8 cellular contexts compared by ENCODE assay signal in the genomic region with DNA sequence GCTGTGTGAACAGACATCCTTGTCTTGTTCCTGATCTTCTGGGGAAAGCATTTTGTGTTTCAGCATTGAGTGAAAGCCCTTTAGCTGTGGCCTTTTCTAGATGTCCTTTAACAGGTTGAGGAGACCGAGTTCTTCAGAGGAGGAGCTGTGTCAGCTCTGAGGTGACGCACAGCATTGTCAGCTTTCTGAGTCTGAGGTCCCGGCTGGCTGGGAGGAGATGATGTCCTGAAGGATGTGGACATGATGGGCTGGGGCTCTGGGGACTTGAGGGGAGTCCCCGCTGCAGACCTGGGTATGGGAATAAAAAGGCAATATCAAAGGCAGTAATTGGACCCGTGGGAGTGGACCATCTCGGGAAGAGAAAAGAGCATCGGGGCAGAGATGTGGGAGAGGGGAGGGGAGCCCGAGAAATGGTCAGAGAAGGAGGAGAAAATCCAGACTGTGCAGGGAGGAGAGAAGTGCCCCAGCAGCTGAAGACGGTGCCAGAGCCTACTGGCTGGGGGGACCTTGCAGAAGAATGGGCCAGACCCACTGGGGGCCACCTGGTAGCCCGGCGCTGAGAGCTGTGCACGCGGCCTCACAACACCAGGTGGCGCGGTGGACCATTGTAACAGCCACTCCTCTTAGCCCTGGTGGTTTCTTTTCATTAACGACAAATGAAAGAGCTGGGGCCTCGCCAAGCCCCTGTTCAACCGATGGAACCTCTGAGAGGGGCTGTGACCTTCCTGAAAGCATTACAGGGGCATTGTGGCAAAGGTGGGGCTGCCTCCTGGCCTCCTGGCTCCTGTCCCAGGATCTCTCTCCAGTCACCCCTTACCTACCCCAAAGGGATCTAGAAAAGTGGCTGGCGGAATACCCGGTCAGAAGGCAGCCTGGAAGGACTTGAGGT.
DNase-seq lines count a peak whose midpoint lies in the region; ATAC-seq and TF ChIP-seq lines count a peak whose summit lies in the region.

No MANE protein-coding gene starts in this region.

- H3K4me2 ChIP-seq in OCI-LY3 (ENCODE audit: low read length) = peak overlapping the region; percentile 94

- DNase-seq in AG04450 (ENCODE audit: low read depth, low spot score) = no peak
- peak; percentile 79 for DNase-seq in HuH-7 (ENCODE audit: low spot score)
- peak; percentile 80 for DNase-seq in activated T-cell treated with anti-CD3 and anti-CD28 coated beads for 1 hour (ENCODE audit: low read depth)
- peak; percentile 61 to 78 for DNase-seq in erythroblast (lab: John Stamatoyannopoulos, UW)
- DNase-seq in naive B cell = peak; percentile 76
- DNase-seq in stimulated activated CD8-positive, alpha-beta memory T cell treated with anti-CD3 and anti-CD28 coated beads, Interleukin-7, amount 100 ng/mL, for 4 hours (ENCODE audit: low read depth in 2 of 2) = peak; percentile 63 to 65

- no peaks in the 10 kb centered on the region for H3K36me3 ChIP-seq in OCI-LY3 (replicated peaks; ENCODE audit: low read depth, low read length)

- CTCF ChIA-PET in AG04450 (lab: Charles Lee) = interaction anchor here (0.5 to 13.1 kb wide), 65 partner anchors 8 to 290 kb away, joined by 3 to 375 read pairs (median 5); a partner anchor contains a TSS

- H3K4me1 Mint-ChIP-seq in naive B cell = peaks cover 19 to 24% (median 21%) of the 10 kb centered on the region in 3 donors

- peak overlapping the region in 3 of 8 donors; percentile 35 to 50 (median 49) for H3K4me3 Mint-ChIP-seq in naive B cell

- no peak for TF ChIP-seq POLR2A in erythroblast (IDR thresholded peaks at IDR 0.05; ENCODE audit: low read length)

- H3K9me3 Mint-ChIP-seq in naive B cell = no peaks in the 10 kb centered on the region

- H3K4me1 ChIP-seq in OCI-LY3 (ENCODE audit: low read length) = peaks cover 50% of the 10 kb centered on the region

- ATAC-seq in GM18907 (IDR thresholded peaks at IDR 0.05; ENCODE audit: unreplicated experiment) (peak; percentile 75), naive B cell (ENCODE audit: low read depth in 2 of 2) (peak; percentile 99)

- POLR2A ChIA-PET in AG04450 (lab: Yijun Ruan, JAX) = interaction anchor here (0.6 to 1.3 kb wide), 4 partner anchors 62 to 287 kb away, joined by 3 to 5 read pairs (median 3); a partner anchor contains a TSS

- peak overlapping the region; percentile 77 for H3K9ac ChIP-seq in OCI-LY3 (ENCODE audit: low read length)

- H3K79me2 ChIP-seq in OCI-LY3 (ENCODE audit: low read length) = no peaks in the 10 kb centered on the region

- H3K9me3 ChIP-seq in AG04450 (ENCODE audit: control insufficient read depth, insufficient read depth, low read length) (no peaks in the 10 kb centered on the region), OCI-LY3 (ENCODE audit: insufficient read depth, low read length) (no peaks in the 10 kb centered on the region)

- TF ChIP-seq CTCF in AG04450 (IDR thresholded peaks at IDR 0.05; ENCODE audit: low read depth, low read length) (peak; percentile 86), OCI-LY3 (IDR thresholded peaks at IDR 0.05; ENCODE audit: low read depth, low read length) (peak; percentile 89)

- H3K27me3 ChIP-seq in AG04450 (ENCODE audit: control insufficient read depth, insufficient read depth, low read length) = peaks cover 5% of the 10 kb centered on the region
- H3K27me3 ChIP-seq in OCI-LY3 (ENCODE audit: low read depth, low read length) = no peaks in the 10 kb centered on the region; the same call in 1 of the 2 replicates

- peaks cover 0 to 13% (median 0%) of the 10 kb centered on the region in 3 donors for H3K27me3 Mint-ChIP-seq in naive B cell

- peak overlapping the region; percentile 73 for H2AFZ ChIP-seq in OCI-LY3 (ENCODE audit: low read depth, low read length)

- H3K36me3 Mint-ChIP-seq in naive B cell = no peaks in the 10 kb centered on the region

- H4K20me1 ChIP-seq in OCI-LY3 (ENCODE audit: insufficient read depth, low read length) = no peaks in the 10 kb centered on the region

- peak overlapping the region; percentile 27 to 90 (median 71) for H3K27ac Mint-ChIP-seq in naive B cell

- no peak overlapping the region for H3K27ac ChIP-seq in AG04450 (ENCODE audit: low read depth, low read length)
- H3K27ac ChIP-seq in OCI-LY3 (ENCODE audit: low read length) = peak overlapping the region; percentile 55

- H3K4me3 ChIP-seq in AG04450 (ENCODE audit: low read depth, low read length) (no peak overlapping the region), OCI-LY3 (ENCODE audit: low read length) (peak overlapping the region; percentile 75)
